15 cellular contexts compared by ENCODE assay signal in genomic region chr2:52539026-52539964, GRCh38.
DNase-seq lines count a peak whose midpoint lies in the region; ATAC-seq and TF ChIP-seq lines count a peak whose summit lies in the region.
"Had no signal": no experiment of that assay in that cellular context is flagged by ENCODE, and none has a peak within 500 bp of the region (broad histone marks: within the 10 kb centered on the region; RNA-seq: fewer than 3 reads in every experiment).

No MANE protein-coding gene starts in this region.

- peak overlapping the region; percentile 58 for H3K27ac ChIP-seq in brain microvascular endothelial cell
- H3K27ac ChIP-seq: Peyer's patch had no signal

- DNase-seq in AG04449 (ENCODE audit: low read depth, low spot score), result peak; percentile 47
- DNase-seq in HS-5 (ENCODE audit: low read depth), result peak; percentile 11
- no peak for DNase-seq in brain microvascular endothelial cell
- peak; percentile 25 for DNase-seq in fibroblast of the aortic adventitia (ENCODE audit: low read depth)
- DNase-seq in NCI-H526 treated with DMSO at 0.1 percent for 48 hours (lab: John Stamatoyannopoulos, UW), result no peak
- no peak for DNase-seq in NCI-H2227 treated with DMSO at 0.1 percent for 48 hours (lab: John Stamatoyannopoulos, UW)
- DNase-seq: 8988T, C1 segment of cervical spinal cord, Kasumi-1, NCI-H187 treated with DMSO at 0.1 percent for 48 hours, NCI-H446 treated with DMSO at 0.1 percent for 48 hours, Peyer's patch, SHP77 treated with DMSO at 0.1 percent for 48 hours had no signal

- in situ Hi-C loops in brain microvascular endothelial cell (cut with HindIII; ENCODE audit: low pct_ligation_motif_present, low sequenced_read_pairs), result no loop called here

- H3K27me3 ChIP-seq in brain microvascular endothelial cell (replicated peaks), result no peaks in the 10 kb centered on the region
- H3K27me3 ChIP-seq: Peyer's patch had no signal

- POLR2A ChIA-PET in AG04449 (lab: Yijun Ruan, JAX), result interaction anchor here (0.6 kb wide), 1 partner anchor 9 kb away, joined by 3 read pairs; no protein-coding TSS in a partner anchor

- H3K36me3 ChIP-seq in brain microvascular endothelial cell (replicated peaks), result no peaks in the 10 kb centered on the region
- H3K36me3 ChIP-seq: Peyer's patch had no signal

- CTCF ChIA-PET in AG04449 (lab: Yijun Ruan, JAX), result no interaction called here

- TF ChIP-seq CTCF in AG04449 (IDR thresholded peaks at IDR 0.05; ENCODE audit: insufficient read depth, low read length, missing control alignments) (no peak), brain microvascular endothelial cell (IDR thresholded peaks at IDR 0.05; ENCODE audit: low read depth, low read length, missing control alignments) (no peak), fibroblast of the aortic adventitia (IDR thresholded peaks at IDR 0.05; ENCODE audit: insufficient read depth, low read length) (no peak)

- no peak for ATAC-seq in SK-N-SH treated with all-trans-retinoic acid at 6 μM for 48 hours
- no peak for ATAC-seq in GM21619 (IDR thresholded peaks at IDR 0.05; ENCODE audit: unreplicated experiment)

- H3K4me3 ChIP-seq in AG04449 (ENCODE audit: low read depth, low read length) (no peak overlapping the region), brain microvascular endothelial cell (ENCODE audit: low read depth, low read length) (no peak overlapping the region), fibroblast of the aortic adventitia (ENCODE audit: low read depth, low read length) (no peak overlapping the region)
- H3K4me3 ChIP-seq: Peyer's patch had no signal

TF ChIP-seq in SK-N-SH treated with all-trans-retinoic acid at 6 μM for 48 hours, 23 proteins besides CTCF, POLR2A, EP300 and RAD21:
- TF ChIP-seq CSDC2 (CRISPR knock-in tag; IDR thresholded peaks at IDR 0.05), result no peak
- no peak for TF ChIP-seq BACH2 (CRISPR knock-in tag; IDR thresholded peaks at IDR 0.05; ENCODE audit: borderline replicate concordance)
- no peak for TF ChIP-seq GLIS3 (CRISPR knock-in tag; IDR thresholded peaks at IDR 0.05)
- TF ChIP-seq ZNF70 (CRISPR knock-in tag; IDR thresholded peaks at IDR 0.05), result no peak
- TF ChIP-seq ZNF565 (CRISPR knock-in tag; conservative IDR thresholded peaks at IDR 0.05; ENCODE audit: low read depth), result no peak
- TF ChIP-seq ESRRG (CRISPR knock-in tag; IDR thresholded peaks at IDR 0.05), result no peak
- no peak for TF ChIP-seq OSR1 (CRISPR knock-in tag; IDR thresholded peaks at IDR 0.05)
- TF ChIP-seq ARNTL (CRISPR knock-in tag; IDR thresholded peaks at IDR 0.05; ENCODE audit: borderline replicate concordance, low read depth), result no peak
- no peak for TF ChIP-seq POU6F1 (CRISPR knock-in tag; IDR thresholded peaks at IDR 0.05; ENCODE audit: borderline replicate concordance, low read depth)
- TF ChIP-seq SNAI2 (CRISPR knock-in tag; IDR thresholded peaks at IDR 0.05), result no peak
- TF ChIP-seq ISL1 (CRISPR knock-in tag; IDR thresholded peaks at IDR 0.05), result no peak
- TF ChIP-seq CSRNP3 (CRISPR knock-in tag; IDR thresholded peaks at IDR 0.05), result no peak
- TF ChIP-seq TSHZ2 (CRISPR knock-in tag; IDR thresholded peaks at IDR 0.05), result no peak
- no peak for TF ChIP-seq PATZ1 (CRISPR knock-in tag; IDR thresholded peaks at IDR 0.05; ENCODE audit: borderline replicate concordance)
- no peak for TF ChIP-seq TOX (CRISPR knock-in tag; IDR thresholded peaks at IDR 0.05; ENCODE audit: borderline replicate concordance)
- no peak for TF ChIP-seq ZC3H10 (CRISPR knock-in tag; IDR thresholded peaks at IDR 0.05)
- TF ChIP-seq ZNF8 (CRISPR knock-in tag; IDR thresholded peaks at IDR 0.05), result no peak
- no peak for TF ChIP-seq ZFP3 (CRISPR knock-in tag; IDR thresholded peaks at IDR 0.05)
- TF ChIP-seq TCF4 (CRISPR knock-in tag; IDR thresholded peaks at IDR 0.05; ENCODE audit: borderline replicate concordance), result no peak
- TF ChIP-seq RARB (CRISPR knock-in tag; IDR thresholded peaks at IDR 0.05), result no peak
TF ChIP-seq in SK-N-SH treated with all-trans-retinoic acid at 6 μM for 48 hours: peak in this region for 0.

Comparison
In these comparisons a context has a peak if more than half of its experiments do, and no peak if none do; other contexts are left out.
1. DNase-seq: peak in AG04449 (single experiment), HS-5 (single experiment) and fibroblast of the aortic adventitia (single experiment); none in brain microvascular endothelial cell (single experiment), NCI-H526 treated with DMSO at 0.1 percent for 48 hours (single experiment) and NCI-H2227 treated with DMSO at 0.1 percent for 48 hours (single experiment).